In genomic region chr1:214289574-214290272, GRCh38 we compare ENCODE assay signal across 18 cellular contexts. TPM values are rescaled to one million over a fixed set of nuclear protein-coding genes. Genes with fewer than 3 reads are reported as not detected.
DNase-seq lines count a peak whose midpoint lies in the region; ATAC-seq and TF ChIP-seq lines count a peak whose summit lies in the region.
"Had no signal": no experiment of that assay in that cellular context is flagged by ENCODE, and none has a peak within 500 bp of the region (broad histone marks: within the 10 kb centered on the region; RNA-seq: fewer than 3 reads in every experiment).

No MANE protein-coding gene starts in this region.

- peak overlapping the region in 8 of 10 donors; percentile 15 to 81 (median 60) for H3K27ac ChIP-seq in heart right ventricle
- H3K27ac ChIP-seq in thymus (ENCODE audit: low read depth) = peak overlapping the region; percentile 31
- H3K27ac ChIP-seq: upper lobe of right lung had no signal

- DNase-seq in heart right ventricle (no peak), Right ventricle myocardium superior (no peak), NT2/D1 (ENCODE audit: low read depth, low spot score) (peak; percentile 85)
- DNase-seq: activated CD4-positive, alpha-beta T cell treated with anti-CD3 and anti-CD28 coated beads, Interleukin-2, amount 50 U/mL, for 4 hours; activated naive CD4-positive, alpha-beta T cell treated with anti-CD3 and anti-CD28 coated beads, Interleukin-2, amount 50 U/mL, for 16 hours; CD4-positive, alpha-beta T cell; cortex of kidney; kidney; NCI-H1930; NCI-H748 treated with DMSO at 0.1 percent for 48 hours; stimulated activated naive CD4-positive, alpha-beta T cell; upper lobe of right lung had no signal

- H3K9ac ChIP-seq in NT2/D1 (ENCODE audit: insufficient read length, low read depth) = peak overlapping the region; percentile 27
- no peak overlapping the region for H3K9ac ChIP-seq in iPS-15b (ENCODE audit: low read depth, low read length)

- no peaks in the 10 kb centered on the region for H3K27me3 ChIP-seq in heart right ventricle
- H3K27me3 ChIP-seq in NT2/D1 (ENCODE audit: insufficient read depth, insufficient read length) = no peaks in the 10 kb centered on the region
- peaks cover 43% of the 10 kb centered on the region for H3K27me3 ChIP-seq in iPS-15b (ENCODE audit: control insufficient read depth, insufficient read depth, low read length)
- H3K27me3 ChIP-seq in thymus (ENCODE audit: control insufficient read depth, insufficient read depth) = no peaks in the 10 kb centered on the region
- H3K27me3 ChIP-seq: upper lobe of right lung had no signal

- no peaks in the 10 kb centered on the region for H3K9me3 ChIP-seq in heart right ventricle
- no peaks in the 10 kb centered on the region for H3K9me3 ChIP-seq in NT2/D1 (ENCODE audit: insufficient read depth, low read length)
- no peaks in the 10 kb centered on the region for H3K9me3 ChIP-seq in iPS-15b (ENCODE audit: control insufficient read depth, insufficient read depth, low read length)
- H3K9me3 ChIP-seq in thymus (ENCODE audit: control insufficient read depth) = no peaks in the 10 kb centered on the region
- H3K9me3 ChIP-seq: upper lobe of right lung had no signal

- TF ChIP-seq CTCF in heart right ventricle (IDR thresholded peaks at IDR 0.05) = no peak

- H3K36me3 ChIP-seq in heart right ventricle (peaks cover 0 to 14% (median 0%) of the 10 kb centered on the region in 9 donors), NT2/D1 (ENCODE audit: insufficient read depth, insufficient read length, low read length) (peaks cover 14% of the 10 kb centered on the region), iPS-15b (ENCODE audit: control insufficient read depth, insufficient read depth, low read length) (no peaks in the 10 kb centered on the region), thymus (ENCODE audit: control insufficient read depth, insufficient read depth) (no peaks in the 10 kb centered on the region)
- H3K36me3 ChIP-seq: upper lobe of right lung had no signal

- intact Hi-C loops in heart right ventricle (cut with DNase I) = no loop called here
- intact Hi-C loops in Right ventricle myocardium superior (cut with DNase I) = no loop called here

- 36 to 41% methylated on average over 7 of the region's 7 CpGs for WGBS in heart right ventricle, 2 donors
- 93% methylated on average over 7 of the region's 7 CpGs for WGBS in thymus

- ATAC-seq in heart right ventricle (peak in 5 of 8 donors; percentile 13 to 59 (median 44)), Right ventricle myocardium superior (ENCODE audit: poor library complexity) (no peak), GM18505 (IDR thresholded peaks at IDR 0.05; ENCODE audit: unreplicated experiment) (no peak), GM19035 (IDR thresholded peaks at IDR 0.05; ENCODE audit: unreplicated experiment) (no peak), GM21367 (IDR thresholded peaks at IDR 0.05; ENCODE audit: unreplicated experiment) (no peak)
- ATAC-seq: SK-N-SH treated with all-trans-retinoic acid at 6 μM for 48 hours, upper lobe of right lung had no signal

- H3K4me1 ChIP-seq in heart right ventricle (peaks cover 0 to 60% (median 35%) of the 10 kb centered on the region in 9 donors), NT2/D1 (ENCODE audit: insufficient read depth, insufficient read length) (peaks cover 2% of the 10 kb centered on the region), iPS-15b (ENCODE audit: control insufficient read depth, insufficient read depth, low read length) (peaks cover 39% of the 10 kb centered on the region), thymus (ENCODE audit: control insufficient read depth, insufficient read depth, low read length) (no peaks in the 10 kb centered on the region)
- H3K4me1 ChIP-seq: upper lobe of right lung had no signal

- H3K4me3 ChIP-seq in heart right ventricle (no peak overlapping the region), NT2/D1 (ENCODE audit: insufficient read length, low read depth) (no peak overlapping the region), iPS-15b (ENCODE audit: low read depth, low read length) (peak overlapping the region; percentile 24), thymus (ENCODE audit: low read length) (no peak overlapping the region)
- H3K4me3 ChIP-seq: upper lobe of right lung had no signal

- no peak for TF ChIP-seq POLR2A in GM18505 (IDR thresholded peaks at IDR 0.05; ENCODE audit: borderline replicate concordance, extremely low read depth, insufficient read depth, insufficient read length)

RNA-seq across cellular contexts. Expression of gene SMYD2, which starts 8.8 kb away (rescaled TPM):
- total RNA-seq in heart right ventricle = 100 to 1,000 TPM; 158 to 438 (median 356) TPM
- 100 to 1,000 TPM in 1 of 2 donors, 10 to 100 TPM in 1; 97.3 to 149 TPM for polyA plus RNA-seq in heart right ventricle
- 184 TPM for total RNA-seq in Right ventricle myocardium superior
- 45.0 TPM for polyA plus RNA-seq in thymus

Comparison
In these comparisons a context has a peak if more than half of its experiments do, and no peak if none do; other contexts are left out.
1. ATAC-seq: peak in heart right ventricle (5 of 8); none in Right ventricle myocardium superior (single experiment), GM18505 (single experiment), GM19035 (single experiment) and GM21367 (single experiment).